In the genomic region with DNA sequence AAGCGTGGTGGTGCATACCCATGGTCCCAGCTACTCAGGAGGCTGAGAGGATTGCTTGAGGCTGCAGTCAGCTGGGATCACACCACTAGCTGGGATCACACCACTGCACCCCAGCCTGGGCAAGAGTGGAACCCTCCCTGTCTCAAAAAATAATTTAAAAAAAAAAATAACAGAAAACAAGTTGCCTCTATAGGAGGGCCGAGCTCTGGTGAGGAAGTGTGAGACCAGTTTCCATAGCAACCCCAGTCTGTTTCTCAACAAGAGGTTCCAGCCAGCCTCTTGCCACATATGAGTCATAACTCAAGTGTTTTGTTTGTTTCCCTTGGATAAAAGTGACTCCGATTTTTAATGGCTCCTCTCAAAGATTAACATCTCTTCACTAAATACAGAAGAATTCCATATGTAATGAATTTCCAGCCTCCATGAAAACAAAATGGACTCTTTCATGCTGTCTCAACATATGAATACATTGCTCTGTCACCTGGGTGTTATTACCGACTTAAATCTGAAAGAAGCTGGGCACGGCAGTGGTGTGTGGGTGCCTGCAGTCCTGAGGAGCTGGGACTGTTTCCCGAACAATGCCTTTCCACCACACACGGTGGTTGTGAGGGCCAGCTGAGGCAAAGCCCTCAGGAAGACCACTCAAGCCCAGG, we compare ENCODE assay signal across 8 cellular contexts. TPM values are rescaled to one million over a fixed set of nuclear protein-coding genes. Genes with fewer than 3 reads are reported as not detected.
DNase-seq lines count a peak whose midpoint lies in the region; ATAC-seq lines count a peak whose summit lies in the region.

No MANE protein-coding gene starts in this region.

- H3K4me3 Mint-ChIP-seq in activated naive CD8-positive, alpha-beta T cell treated with anti-CD3 and anti-CD28 coated beads, Interleukin-2, amount 50 U/mL, for 24 hours: peak overlapping the region; percentile 61

- peak overlapping the region; percentile 90 for H2BK12ac ChIP-seq in trophoblast cell (ENCODE audit: low read length)

- H3K18ac ChIP-seq in trophoblast cell (ENCODE audit: low read length): peak overlapping the region; percentile 89

- H3K36me3 Mint-ChIP-seq in activated naive CD8-positive, alpha-beta T cell treated with anti-CD3 and anti-CD28 coated beads, Interleukin-2, amount 50 U/mL, for 24 hours (ENCODE audit: low read depth): peaks cover 19% of the 10 kb centered on the region

- intact Hi-C loops in Right ventricle myocardium inferior (cut with DNase I): loop anchor here (2.0 kb wide), 1 partner anchor 20 kb away; a partner anchor contains a TSS

- peak overlapping the region; percentile 77 for H3K27ac ChIP-seq in SJCRH30
- H3K27ac ChIP-seq in trophoblast cell (ENCODE audit: low read depth, low read length): peak overlapping the region; percentile 98

- no peak overlapping the region for H3K23ac ChIP-seq in trophoblast cell (ENCODE audit: low read length)

- H3K14ac ChIP-seq in trophoblast cell (ENCODE audit: low read length): peak overlapping the region; percentile 95

- no peak overlapping the region for H2AK5ac ChIP-seq in trophoblast cell (ENCODE audit: low read length)

- H3K4ac ChIP-seq in trophoblast cell (ENCODE audit: low read depth, low read length): peak overlapping the region; percentile 53

- DNase-seq in G401 (ENCODE audit: low spot score): peak; percentile 35
- DNase-seq in HuH-7 (ENCODE audit: low spot score): peak; percentile 90
- DNase-seq in SJCRH30: peak; percentile 83 to 85
- peak; percentile 46 for DNase-seq in activated naive CD8-positive, alpha-beta T cell treated with anti-CD3 and anti-CD28 coated beads, Interleukin-2, amount 50 U/mL, for 24 hours
- DNase-seq in Right ventricle myocardium inferior (ENCODE audit: missing footprints): peak; percentile 75
- DNase-seq in trophoblast cell: peak; percentile 89 to 98
- no peak for DNase-seq in NCI-H146 (lab: John Stamatoyannopoulos, UW)

- H3K27me3 ChIP-seq in SJCRH30 (no peaks in the 10 kb centered on the region), trophoblast cell (ENCODE audit: insufficient read depth, low read length) (no peaks in the 10 kb centered on the region)

- peaks cover 11% of the 10 kb centered on the region for H3K79me1 ChIP-seq in trophoblast cell (ENCODE audit: low read length)

- peak overlapping the region; percentile 88 for H3K27ac Mint-ChIP-seq in activated naive CD8-positive, alpha-beta T cell treated with anti-CD3 and anti-CD28 coated beads, Interleukin-2, amount 50 U/mL, for 24 hours

- peak overlapping the region; percentile 82 for H4K91ac ChIP-seq in trophoblast cell (ENCODE audit: low read depth, low read length)

- peak overlapping the region; percentile 94 for H2BK120ac ChIP-seq in trophoblast cell (ENCODE audit: insufficient read depth, low read length, poor library complexity)

- H3K27me3 Mint-ChIP-seq in activated naive CD8-positive, alpha-beta T cell treated with anti-CD3 and anti-CD28 coated beads, Interleukin-2, amount 50 U/mL, for 24 hours: no peaks in the 10 kb centered on the region

- H3K9me3 Mint-ChIP-seq in activated naive CD8-positive, alpha-beta T cell treated with anti-CD3 and anti-CD28 coated beads, Interleukin-2, amount 50 U/mL, for 24 hours: no peaks in the 10 kb centered on the region

- peaks cover 50% of the 10 kb centered on the region for H3K4me1 Mint-ChIP-seq in activated naive CD8-positive, alpha-beta T cell treated with anti-CD3 and anti-CD28 coated beads, Interleukin-2, amount 50 U/mL, for 24 hours

- no peaks in the 10 kb centered on the region for H3K79me2 ChIP-seq in trophoblast cell (ENCODE audit: control insufficient read depth, insufficient read depth, low read length, poor library complexity)

- H4K8ac ChIP-seq in trophoblast cell (ENCODE audit: low read depth, low read length): peak overlapping the region; percentile 75

- H3K4me3 ChIP-seq in SJCRH30 (peak overlapping the region; percentile 37), trophoblast cell (ENCODE audit: low read depth, low read length) (no peak overlapping the region)

- H2BK5ac ChIP-seq in trophoblast cell (ENCODE audit: low read depth, low read length, poor library complexity): peak overlapping the region; percentile 95

- H2AFZ ChIP-seq in trophoblast cell (ENCODE audit: insufficient read depth, low read length, poor library complexity): peak overlapping the region; percentile 58

- H3K36me3 ChIP-seq in SJCRH30: peaks cover 2% of the 10 kb centered on the region
- H3K36me3 ChIP-seq in trophoblast cell (ENCODE audit: control insufficient read depth in 1 of 2, insufficient read depth in 2 of 2, low read length in 2 of 2): peaks cover 44 to 52% of the 10 kb centered on the region in 2 experiments

- no peaks in the 10 kb centered on the region for H3K9me3 ChIP-seq in SJCRH30 (replicated peaks)
- H3K9me3 ChIP-seq in trophoblast cell (ENCODE audit: insufficient read depth, low read depth, low read length): peaks cover 2% of the 10 kb centered on the region

- H3K4me2 ChIP-seq in trophoblast cell (ENCODE audit: low read length): peak overlapping the region; percentile 60

- no CpG with 5 or more reads among the region's 7 CpGs for WGBS in trophoblast cell (ENCODE audit: extremely low coverage, insufficient coverage, insufficient read length)

- H3K9ac ChIP-seq in trophoblast cell (ENCODE audit: low read length): no peak overlapping the region

- no peak overlapping the region for H4K12ac ChIP-seq in trophoblast cell (ENCODE audit: low read depth, low read length)

- in situ Hi-C loops in G401 (cut with HindIII; ENCODE audit: low sequenced_read_pairs): no loop called here

- peaks cover 28% of the 10 kb centered on the region for H3K4me1 ChIP-seq in SJCRH30
- H3K4me1 ChIP-seq in trophoblast cell (ENCODE audit: control insufficient read depth in 1 of 2, insufficient read depth in 2 of 2, low read length in 2 of 2): peaks cover 15 to 18% of the 10 kb centered on the region in 2 experiments

- ATAC-seq in GM21723 (IDR thresholded peaks at IDR 0.05; ENCODE audit: unreplicated experiment): peak; percentile 96
- ATAC-seq in activated naive CD8-positive, alpha-beta T cell treated with anti-CD3 and anti-CD28 coated beads, Interleukin-2, amount 50 U/mL, for 24 hours: peak; percentile 87
- ATAC-seq in Right ventricle myocardium inferior: peak; percentile 79

RNA-seq across cellular contexts. Expression of a gene that starts 19.7 kb away (rescaled TPM):
- 38.6 and 52.1 TPM in 2 replicates for total RNA-seq in G401 (2014; rRNA removed; shearing (Covaris generic))
- 66.4 and 68.7 TPM in 2 replicates for total RNA-seq in SJCRH30 (2014; rRNA removed; shearing (Covaris generic))
- total RNA-seq in Right ventricle myocardium inferior: 40.0 TPM
- polyA plus RNA-seq in trophoblast cell (2013): 28.5 and 29.8 TPM in 2 replicates

RNA-seq across cellular contexts. Expression of a gene that starts 19.9 kb away (rescaled TPM):
- 15.5 and 26.1 TPM in 2 replicates for total RNA-seq in G401 (2014; rRNA removed; shearing (Covaris generic))
- 22.5 and 27.0 TPM in 2 replicates for total RNA-seq in SJCRH30 (2014; rRNA removed; shearing (Covaris generic))
- total RNA-seq in Right ventricle myocardium inferior: 31.4 TPM
- 8.3 and 9.1 TPM in 2 replicates for polyA plus RNA-seq in trophoblast cell (2013)

RNA-seq across cellular contexts. Expression of a gene that starts 33.9 kb away (rescaled TPM):
- total RNA-seq in G401 (2014; rRNA removed; shearing (Covaris generic)): 41.6 and 52.2 TPM in 2 replicates
- total RNA-seq in SJCRH30 (2014; rRNA removed; shearing (Covaris generic)): 16.3 and 21.0 TPM in 2 replicates
- total RNA-seq in Right ventricle myocardium inferior: 7.7 TPM
- 26.3 and 26.6 TPM in 2 replicates for polyA plus RNA-seq in trophoblast cell (2013)

RNA-seq across cellular contexts. Expression of a gene that starts 34.1 kb away (rescaled TPM):
- 25.2 and 33.1 TPM in 2 replicates for total RNA-seq in G401 (2014; rRNA removed; shearing (Covaris generic))
- 26.9 and 27.5 TPM in 2 replicates for total RNA-seq in SJCRH30 (2014; rRNA removed; shearing (Covaris generic))
- 17.2 TPM for total RNA-seq in Right ventricle myocardium inferior
- 30.7 and 31.4 TPM in 2 replicates for polyA plus RNA-seq in trophoblast cell (2013)
